In genomic region chrX:78075787-78076389, GRCh38 we compare ENCODE assay signal across 25 cellular contexts. TPM values are rescaled to one million over a fixed set of nuclear protein-coding genes. Genes with fewer than 3 reads are reported as not detected.
DNase-seq lines count a peak whose midpoint lies in the region; ATAC-seq, FAIRE-seq and TF ChIP-seq lines count a peak whose summit lies in the region.
"Had no signal": no experiment of that assay in that cellular context is flagged by ENCODE, and none has a peak within 500 bp of the region (broad histone marks: within the 10 kb centered on the region; RNA-seq: fewer than 3 reads in every experiment).

No MANE protein-coding gene starts in this region.

- H3K9me3 ChIP-seq in K562 (replicated peaks; ENCODE audit: control insufficient read depth, insufficient read depth, low read depth, low read length) = no peaks in the 10 kb centered on the region
- H3K9me3 ChIP-seq in endodermal cell (ENCODE audit: control insufficient read depth, low read length) = peaks cover 5% of the 10 kb centered on the region

- no peak overlapping the region for H3K27ac ChIP-seq in K562 (ENCODE audit: extremely low read depth, low read depth, low read length)
- H3K27ac ChIP-seq in endodermal cell (ENCODE audit: low read depth, low read length) = no peak overlapping the region
- H3K27ac ChIP-seq: brain microvascular endothelial cell, neural progenitor cell, RWPE1, tibial nerve had no signal

- H3K4me3 ChIP-seq in K562 (no peak overlapping the region), endodermal cell (ENCODE audit: low read length) (no peak overlapping the region)
- H3K4me3 ChIP-seq: HAP-1, lung, neural progenitor cell, tibial nerve had no signal

- no peak for FAIRE-seq in K562 (lab: Jason Lieb, UNC)
- FAIRE-seq: colon, keratinocyte had no signal

- TF ChIP-seq POLR2A in K562 (conservative IDR thresholded peaks at IDR 0.05) = no peak

- ATAC-seq in activated CD4-positive, alpha-beta T cell treated with anti-CD3 and anti-CD28 coated beads for 36 hours = peak; percentile 44
- ATAC-seq in activated CD8-positive, alpha-beta T cell treated with anti-CD3 and anti-CD28 coated beads for 36 hours = peak; percentile 28
- no peak for ATAC-seq in K562
- ATAC-seq in Right ventricle myocardium superior (ENCODE audit: poor library complexity) = no peak
- ATAC-seq: stimulated activated naive B cell treated with anti-CD40 and anti-IgM and Interleukin-4, amounts not matched to agents 10 μg/mL and 1 μg/mL and 100 μg/mL, for 72 hours had no signal

- in situ Hi-C loops in K562 (cut with MboI) = no loop called here

- TF ChIP-seq RAD21 in K562 (CRISPR knock-in tag; conservative IDR thresholded peaks at IDR 0.05 in 1 of 2, IDR thresholded peaks at IDR 0.05 in 1 of 2) = no peak

- intact Hi-C loops in activated CD4-positive, alpha-beta T cell treated with anti-CD3 and anti-CD28 coated beads for 36 hours (cut with DNase I, micrococcal nuclease) = loop anchor here in 1 of 2 experiments (1.0 kb wide), 2 partner anchors 11 to 28 kb away; partner anchors contain the start of gene PGK1
- intact Hi-C loops in activated CD8-positive, alpha-beta T cell treated with anti-CD3 and anti-CD28 coated beads for 36 hours (cut with micrococcal nuclease) = no loop called here
- intact Hi-C loops in K562 (cut with micrococcal nuclease) (no loop called here), Right ventricle myocardium superior (cut with DNase I) (no loop called here)

- no peaks in the 10 kb centered on the region for H3K79me2 ChIP-seq in K562 (ENCODE audit: control insufficient read depth, insufficient read depth, low read length)

- no peaks in the 10 kb centered on the region for H4K20me1 ChIP-seq in K562 (replicated peaks; ENCODE audit: control insufficient read depth, insufficient read depth, low read length)

- no peak overlapping the region for H3K4me3 Mint-ChIP-seq in activated CD4-positive, alpha-beta T cell treated with anti-CD3 and anti-CD28 coated beads for 36 hours
- peak overlapping the region; percentile 6 for H3K4me3 Mint-ChIP-seq in activated CD8-positive, alpha-beta T cell treated with anti-CD3 and anti-CD28 coated beads for 36 hours
- no peak overlapping the region for H3K4me3 Mint-ChIP-seq in endodermal cell
- H3K4me3 Mint-ChIP-seq: activated B cell treated with CpG ODN at 0.5 μM for 24 hours; CD8-positive, alpha-beta memory T cell; neural progenitor cell; stimulated activated naive B cell treated with anti-CD40 and anti-IgM and Interleukin-4, amounts not matched to agents 10 μg/mL and 1 μg/mL and 100 μg/mL, for 72 hours had no signal

- no peak for TF ChIP-seq CTCF in activated CD8-positive, alpha-beta T cell treated with anti-CD3 and anti-CD28 coated beads for 36 hours (IDR thresholded peaks at IDR 0.05)
- no peak for TF ChIP-seq CTCF in K562 (IDR thresholded peaks at IDR 0.05 in 2 of 3, conservative IDR thresholded peaks at IDR 0.05 in 1 of 3; ENCODE audit: insufficient read depth in 2 of 3, low read depth in 1 of 3, low read length in 3 of 3)
- TF ChIP-seq CTCF in endodermal cell (conservative IDR thresholded peaks at IDR 0.05) = no peak

- BruUV-seq in K562 (replicated peaks; lab: Mats Ljungman, UMichigan) = no TSS peak

- CTCF ChIA-PET in activated CD4-positive, alpha-beta T cell treated with anti-CD3 and anti-CD28 coated beads for 36 hours (lab: Charles Lee) = no interaction called here
- CTCF ChIA-PET in activated CD8-positive, alpha-beta T cell treated with anti-CD3 and anti-CD28 coated beads for 36 hours (lab: Charles Lee) = no interaction called here
- CTCF ChIA-PET in K562 (lab: Yijun Ruan, JAX; ENCODE audit: low intra/inter-chr PET ratio) = no interaction called here

- H3K27me3 Mint-ChIP-seq in activated CD4-positive, alpha-beta T cell treated with anti-CD3 and anti-CD28 coated beads for 36 hours = no peaks in the 10 kb centered on the region
- H3K27me3 Mint-ChIP-seq in activated CD8-positive, alpha-beta T cell treated with anti-CD3 and anti-CD28 coated beads for 36 hours = no peaks in the 10 kb centered on the region
- H3K27me3 Mint-ChIP-seq in endodermal cell (ENCODE audit: insufficient read depth) = no peaks in the 10 kb centered on the region
- H3K27me3 Mint-ChIP-seq: activated B cell treated with CpG ODN at 0.5 μM for 24 hours; CD8-positive, alpha-beta memory T cell; stimulated activated naive B cell treated with anti-CD40 and anti-IgM and Interleukin-4, amounts not matched to agents 10 μg/mL and 1 μg/mL and 100 μg/mL, for 72 hours had no signal

- H3K9me3 Mint-ChIP-seq in activated CD4-positive, alpha-beta T cell treated with anti-CD3 and anti-CD28 coated beads for 36 hours (ENCODE audit: low read depth) = peaks cover 13% of the 10 kb centered on the region
- peaks cover 9% of the 10 kb centered on the region for H3K9me3 Mint-ChIP-seq in activated CD8-positive, alpha-beta T cell treated with anti-CD3 and anti-CD28 coated beads for 36 hours
- peaks cover 62% of the 10 kb centered on the region for H3K9me3 Mint-ChIP-seq in endodermal cell

- 25% methylated on average over 2 of the region's 5 CpGs for WGBS in K562 (ENCODE audit: insufficient coverage, low coverage, missing lambda C conversion rate)
- WGBS in endodermal cell (ENCODE audit: insufficient coverage in 1 of 2, insufficient read length in 1 of 2), 2 experiments = 90% methylated on average over 5 of the region's 5 CpGs; no CpG with 5 or more reads in 1 of the 2 experiments

- H3K27ac Mint-ChIP-seq in activated CD4-positive, alpha-beta T cell treated with anti-CD3 and anti-CD28 coated beads for 36 hours = peak overlapping the region; percentile 15
- H3K27ac Mint-ChIP-seq in activated CD8-positive, alpha-beta T cell treated with anti-CD3 and anti-CD28 coated beads for 36 hours = peak overlapping the region; percentile 82
- H3K27ac Mint-ChIP-seq in endodermal cell = no peak overlapping the region
- H3K27ac Mint-ChIP-seq: activated B cell treated with CpG ODN at 0.5 μM for 24 hours; neural progenitor cell; stimulated activated naive B cell treated with anti-CD40 and anti-IgM and Interleukin-4, amounts not matched to agents 10 μg/mL and 1 μg/mL and 100 μg/mL, for 72 hours had no signal

- H2AFZ ChIP-seq in K562 (ENCODE audit: low read depth, low read length) = no peak overlapping the region
- H2AFZ ChIP-seq: neural progenitor cell had no signal

- no peaks in the 10 kb centered on the region for H3K9me1 ChIP-seq in K562 (ENCODE audit: control insufficient read depth, insufficient read depth, low read length)

- POLR2A ChIA-PET in activated CD4-positive, alpha-beta T cell treated with anti-CD3 and anti-CD28 coated beads for 36 hours (lab: Charles Lee) = no interaction called here
- POLR2A ChIA-PET in activated CD8-positive, alpha-beta T cell treated with anti-CD3 and anti-CD28 coated beads for 36 hours (lab: Charles Lee) = interaction anchor here (0.7 kb wide), 1 partner anchor 11 kb away, joined by 3 read pairs; no protein-coding TSS in a partner anchor
- POLR2A ChIA-PET in K562 (lab: Yijun Ruan, JAX) = no interaction called here

- H3K4me1 Mint-ChIP-seq in activated CD4-positive, alpha-beta T cell treated with anti-CD3 and anti-CD28 coated beads for 36 hours = peaks cover 10% of the 10 kb centered on the region
- peaks cover 18% of the 10 kb centered on the region for H3K4me1 Mint-ChIP-seq in activated CD8-positive, alpha-beta T cell treated with anti-CD3 and anti-CD28 coated beads for 36 hours (ENCODE audit: low read depth)
- H3K4me1 Mint-ChIP-seq in endodermal cell = no peaks in the 10 kb centered on the region
- H3K4me1 Mint-ChIP-seq: activated B cell treated with CpG ODN at 0.5 μM for 24 hours; neural progenitor cell; stimulated activated naive B cell treated with anti-CD40 and anti-IgM and Interleukin-4, amounts not matched to agents 10 μg/mL and 1 μg/mL and 100 μg/mL, for 72 hours had no signal

- DNase-seq in activated CD4-positive, alpha-beta T cell treated with anti-CD3 and anti-CD28 coated beads for 36 hours = peak; percentile 30
- no peak for DNase-seq in activated CD4-positive, alpha-beta T cell treated with anti-CD3 and anti-CD28 coated beads, Interleukin-2, amount 50 U/mL, for 4 hours
- DNase-seq in A172 (ENCODE audit: low spot score) = peak; percentile 31
- peak; percentile 31 for DNase-seq in activated CD8-positive, alpha-beta T cell treated with anti-CD3 and anti-CD28 coated beads for 36 hours
- no peak for DNase-seq in K562 (ENCODE audit: extremely low read depth in 1 of 4, low spot score in 3 of 4)
- DNase-seq in HuH-7.5 (ENCODE audit: low spot score) = no peak
- DNase-seq in Right ventricle myocardium superior = no peak
- DNase-seq in endodermal cell = no peak
- DNase-seq: 8988T; activated B cell treated with CpG ODN at 0.5 μM for 24 hours; activated CD8-positive, alpha-beta memory T cell treated with anti-CD3 and anti-CD28 coated beads, Interleukin-2, amount 50 U/mL, for 4 hours; AML-193; brain microvascular endothelial cell; CD8-positive, alpha-beta memory T cell; NCI-H187 treated with DMSO at 0.1 percent for 48 hours; NCI-H69; stimulated activated naive B cell treated with anti-CD40 and anti-IgM and Interleukin-4, amounts not matched to agents 10 μg/mL and 1 μg/mL and 100 μg/mL, for 72 hours; T-helper 9 cell had no signal

- TF ChIP-seq EP300 in K562 (IDR thresholded peaks at IDR 0.05; ENCODE audit: low read length) = no peak

- H3K4me1 ChIP-seq in K562 (replicated peaks in 1 of 2; ENCODE audit: control insufficient read depth in 2 of 2, insufficient read depth in 2 of 2, low read length in 2 of 2) (no peaks in the 10 kb centered on the region), endodermal cell (ENCODE audit: control insufficient read depth, insufficient read depth, low read length) (no peaks in the 10 kb centered on the region)
- H3K4me1 ChIP-seq: HAP-1, neural progenitor cell, tibial nerve had no signal

- H3K4me2 ChIP-seq in K562 (ENCODE audit: insufficient read depth, low read length) = no peak overlapping the region
- H3K4me2 ChIP-seq: neural progenitor cell had no signal

- H3K27me3 ChIP-seq in K562 (ENCODE audit: control insufficient read depth in 2 of 2, insufficient read depth in 2 of 2, low read length in 2 of 2) (no peaks in the 10 kb centered on the region), endodermal cell (ENCODE audit: control insufficient read depth, insufficient read depth, low read length, poor library complexity, severe bottlenecking) (no peaks in the 10 kb centered on the region)
- H3K27me3 ChIP-seq: brain microvascular endothelial cell, neural progenitor cell, tibial nerve had no signal

- H3K36me3 ChIP-seq in K562 (ENCODE audit: control insufficient read depth, insufficient read depth, low read length) (no peaks in the 10 kb centered on the region), endodermal cell (ENCODE audit: control insufficient read depth, insufficient read depth, low read length) (no peaks in the 10 kb centered on the region)
- H3K36me3 ChIP-seq: brain microvascular endothelial cell, HAP-1, neural progenitor cell, tibial nerve had no signal

- peaks cover 10% of the 10 kb centered on the region for H3K36me3 Mint-ChIP-seq in activated CD4-positive, alpha-beta T cell treated with anti-CD3 and anti-CD28 coated beads for 36 hours (ENCODE audit: low read depth)
- H3K36me3 Mint-ChIP-seq in activated CD8-positive, alpha-beta T cell treated with anti-CD3 and anti-CD28 coated beads for 36 hours (ENCODE audit: low read depth) = peaks cover 5% of the 10 kb centered on the region
- H3K36me3 Mint-ChIP-seq in endodermal cell (ENCODE audit: low read depth) = no peaks in the 10 kb centered on the region
- H3K36me3 Mint-ChIP-seq: neural progenitor cell had no signal

- H3K9ac ChIP-seq in K562 (ENCODE audit: insufficient read depth in 1 of 2, low read depth in 2 of 2, low read length in 2 of 2) = no peak overlapping the region
- H3K9ac ChIP-seq in endodermal cell (ENCODE audit: extremely low read depth, low read length, poor library complexity, severe bottlenecking) = no peak overlapping the region
- H3K9ac ChIP-seq: neural progenitor cell had no signal

RNA-seq across cellular contexts. Expression of gene PGK1, which starts 28.2 kb away (rescaled TPM):
- total RNA-seq in activated CD4-positive, alpha-beta T cell treated with anti-CD3 and anti-CD28 coated beads for 36 hours = 1,000 to 10,000 TPM; 1,263 to 1,446 TPM
- 432 and 490 TPM in 2 replicates for total RNA-seq in A172 (2014; rRNA removed; shearing (Covaris generic))
- total RNA-seq in activated CD8-positive, alpha-beta T cell treated with anti-CD3 and anti-CD28 coated beads for 36 hours = 1,000 to 10,000 TPM; 1,745 to 1,759 TPM
- total RNA-seq in K562 (2011; cell fraction: chromatin; rRNA removed; ENCODE audit: low replicate concordance) = 215 and 344 TPM in 2 replicates
- total RNA-seq in K562 (2011; cell fraction: nucleolus; rRNA removed) = 122 and 149 TPM in 2 replicates
- total RNA-seq in K562 (2011; cell fraction: nucleoplasm; rRNA removed) = 251 and 270 TPM in 2 replicates
- 199 and 230 TPM in 2 replicates for total RNA-seq in K562 (2014; rRNA removed)
- total RNA-seq in K562 (2014; rRNA removed; fragmentation: Illumina TruSeq; extraction: Trizol) = 378 and 428 TPM in 2 replicates
- total RNA-seq in K562 (2015; rRNA removed; fragmentation: Illumina TruSeq; extraction: Trizol) = 253 and 265 TPM in 2 replicates
- total RNA-seq in K562 (2021) = 397 and 412 TPM in 2 replicates
- 1,361 and 1,378 TPM in 2 replicates for polyA plus RNA-seq in K562 (2011; rRNA removed)
- 471 and 871 TPM in 2 replicates for polyA plus RNA-seq in K562 (2011; cell fraction: cytosol; rRNA removed)
- 372 and 830 TPM in 2 replicates for polyA plus RNA-seq in K562 (2011; cell fraction: nucleus; rRNA removed)
- 355 and 529 TPM in 2 replicates for polyA plus RNA-seq in K562 (2012)
- polyA plus RNA-seq in K562 (2014; fragmentation: Illumina TruSeq; extraction: Trizol) = 332 and 352 TPM in 2 replicates
- polyA plus RNA-seq in K562 (2014; fragmentation: Nextera tagmentation; extraction: Ambion mirVana) = 100 to 1,000 TPM; 541 to 543 TPM
- 294 and 317 TPM in 2 replicates for polyA plus RNA-seq in K562 (2014; rRNA removed)
- 737 and 825 TPM in 2 replicates for polyA minus RNA-seq in K562 (2011; rRNA and poly(A)+ RNA removed)
- 247 and 288 TPM in 2 replicates for polyA minus RNA-seq in K562 (2011; cell fraction: cytosol; rRNA and poly(A)+ RNA removed)
- polyA minus RNA-seq in K562 (2011; cell fraction: nucleus; rRNA and poly(A)+ RNA removed) = 69.6 and 149 TPM in 2 replicates
- 407 TPM for total RNA-seq in Right ventricle myocardium superior
- total RNA-seq in endodermal cell = 100 to 1,000 TPM; 277 to 296 TPM
- 321 TPM for polyA plus RNA-seq in endodermal cell (2013, experiment 1 of 2)
- 341 TPM for polyA plus RNA-seq in endodermal cell (2013, experiment 2 of 2)

Comparison
In these comparisons a context has a peak if more than half of its experiments do, and no peak if none do; other contexts are left out.
1. DNase-seq: peak in activated CD4-positive, alpha-beta T cell treated with anti-CD3 and anti-CD28 coated beads for 36 hours (single experiment), A172 (single experiment) and activated CD8-positive, alpha-beta T cell treated with anti-CD3 and anti-CD28 coated beads for 36 hours (single experiment); none in activated CD4-positive, alpha-beta T cell treated with anti-CD3 and anti-CD28 coated beads, Interleukin-2, amount 50 U/mL, for 4 hours (0 of 2), K562 (0 of 4), HuH-7.5 (single experiment), Right ventricle myocardium superior (single experiment) and endodermal cell (single experiment).
2. ATAC-seq: peak in activated CD4-positive, alpha-beta T cell treated with anti-CD3 and anti-CD28 coated beads for 36 hours (single experiment) and activated CD8-positive, alpha-beta T cell treated with anti-CD3 and anti-CD28 coated beads for 36 hours (single experiment); none in K562 (single experiment) and Right ventricle myocardium superior (single experiment).